ENCODE assay signal across 1 cellular context in genomic region chr1:116948642-116949041, GRCh38.
TF ChIP-seq lines count a peak whose summit lies in the region.

No MANE protein-coding gene starts in this region.

TF ChIP-seq in H1, 55 proteins besides CTCF, POLR2A, EP300 and RAD21:
- no peak for TF ChIP-seq CBX8 (IDR thresholded peaks at IDR 0.05; ENCODE audit: borderline replicate concordance, low read depth, low read length)
- TF ChIP-seq KDM1A (IDR thresholded peaks at IDR 0.05; ENCODE audit: borderline replicate concordance, low read length), result 0 out of 2 replicates have a peak, but pooled peaks have one; percentile 25
